ENCODE assay signal across 8 cellular contexts in the genomic region with DNA sequence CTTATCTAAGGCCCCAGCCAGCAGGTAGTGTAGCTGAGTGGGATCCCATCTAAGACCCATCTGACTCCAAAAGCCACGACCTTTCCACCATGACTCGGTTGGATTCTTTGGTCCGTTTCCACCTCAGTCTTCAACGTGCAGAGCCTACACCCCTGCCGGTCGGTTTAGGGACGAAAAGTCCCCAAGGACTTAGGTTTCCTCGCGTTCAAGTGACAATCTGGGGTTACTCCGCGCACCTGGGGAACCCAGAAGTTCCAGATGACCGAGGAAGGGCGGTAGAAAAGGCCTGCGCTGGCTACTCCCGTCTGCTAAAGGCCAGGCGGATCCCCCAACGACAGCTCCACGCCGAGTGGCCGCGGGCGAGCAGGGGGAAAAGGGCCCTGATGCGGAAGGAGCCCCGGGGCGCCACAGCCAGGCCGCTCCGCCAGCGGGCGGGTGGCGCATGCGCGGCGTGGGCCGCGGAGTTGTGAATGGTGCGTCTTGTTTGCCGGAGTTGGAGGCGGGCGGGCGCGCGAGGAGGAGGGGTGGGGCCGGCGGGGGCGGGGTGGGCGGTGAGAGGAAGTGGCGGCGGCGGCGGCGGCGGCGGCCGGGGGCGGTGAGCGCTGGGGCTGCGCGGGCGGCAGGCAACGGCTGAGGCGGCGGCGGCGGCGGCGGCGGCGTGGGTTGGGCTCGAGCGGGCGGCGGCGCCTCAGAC. TPM values are rescaled to one million over a fixed set of nuclear protein-coding genes. Genes with fewer than 3 reads are reported as not detected.
DNase-seq lines count a peak whose midpoint lies in the region; ATAC-seq, FAIRE-seq and TF ChIP-seq lines count a peak whose summit lies in the region.

A gene (plus strand): TSS at position 595 of the 694 bp plus-strand sequence. CDS start 259 bp downstream, outside the sequence.

- peak; percentile 74 for ATAC-seq in GM21423 (IDR thresholded peaks at IDR 0.05; ENCODE audit: unreplicated experiment)

- DNase-seq in D721Med (ENCODE audit: insufficient read length, low spot score), result peak; percentile 74
- peak; percentile 95 for DNase-seq in HuH-7 (ENCODE audit: low spot score)
- DNase-seq in OCI-M2 (lab: John Stamatoyannopoulos, UW; ENCODE audit: unreplicated experiment), result peak; percentile 27
- peak; percentile 87 for DNase-seq in activated T-cell treated with anti-CD3 and anti-CD28 coated beads for 4 hours
- peak; percentile 36 for DNase-seq in epithelial cell of prostate (ENCODE audit: low read depth, low spot score)
- DNase-seq in mucosa of gallbladder (ENCODE audit: low spot score), result peak; percentile 93
- peak; percentile 88 for DNase-seq in stimulated activated CD8-positive, alpha-beta memory T cell treated with anti-CD3 and anti-CD28 coated beads, Interleukin-4, amount 100 ng/mL, for 24 hours (ENCODE audit: low read depth)

- no peak for FAIRE-seq in D721Med (lab: Jason Lieb, UNC)

- H3K27ac ChIP-seq in epithelial cell of prostate, result peak within 1 kb of the TSS; percentile 86

- TF ChIP-seq CTCF in D721Med (IDR thresholded peaks at IDR 0.05; ENCODE audit: insufficient read depth, missing control alignments), result no peak

RNA-seq across cellular contexts. Expression of the gene that starts here (rescaled TPM):
- total RNA-seq in mucosa of gallbladder, result 40.9 TPM

Comparison
In these comparisons a context has a peak if more than half of its experiments do, and no peak if none do; other contexts are left out.
1. Peak in every context shown above with its lines: DNase-seq, ATAC-seq and H3K27ac ChIP-seq.
2. DNase-seq: peak in every context shown above with its lines; median percentile 95 in HuH-7; 93 in mucosa of gallbladder; 88 in stimulated activated CD8-positive, alpha-beta memory T cell treated with anti-CD3 and anti-CD28 coated beads, Interleukin-4, amount 100 ng/mL, for 24 hours; 87 in activated T-cell treated with anti-CD3 and anti-CD28 coated beads for 4 hours; 74 in D721Med; 36 in epithelial cell of prostate; 27 in OCI-M2.